8 cellular contexts compared by ENCODE assay signal in the genomic region with DNA sequence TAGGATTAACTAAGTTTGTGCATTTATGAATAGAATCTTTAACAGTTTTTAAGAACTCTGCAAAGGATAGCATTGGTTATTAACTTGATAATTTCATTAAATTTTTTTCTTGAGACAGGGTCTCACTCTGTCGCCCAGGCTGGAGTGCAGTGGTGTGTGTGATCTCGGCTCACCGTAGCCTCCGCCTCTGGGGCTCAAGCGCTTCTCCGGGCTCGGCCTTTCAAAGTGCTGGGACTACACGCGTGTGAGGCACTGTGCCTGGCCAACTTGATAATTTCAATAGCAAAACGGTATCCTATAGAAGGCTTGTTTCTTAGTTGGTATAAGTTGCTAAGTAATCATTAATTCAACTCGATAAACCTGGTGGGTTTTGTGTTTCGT. TPM values are rescaled to one million over a fixed set of nuclear protein-coding genes. Genes with fewer than 3 reads are reported as not detected.
DNase-seq lines count a peak whose midpoint lies in the region; ATAC-seq and TF ChIP-seq lines count a peak whose summit lies in the region.

No MANE protein-coding gene starts in this region.

- peak overlapping the region; percentile 58 for H3K4me3 ChIP-seq in upper lobe of right lung

- DNase-seq in activated T-cell treated with anti-CD3 and anti-CD28 coated beads, Interleukin-2, amount 50 U/mL, for 72 hours = no peak
- DNase-seq in activated T-cell treated with anti-CD3 and anti-CD28 coated beads, Interleukin-2, amount 50 U/mL, for 1 hour = no peak
- no peak for DNase-seq in activated naive CD8-positive, alpha-beta T cell treated with anti-CD3 and anti-CD28 coated beads for 36 hours
- DNase-seq in left colon (peak in 1 of 2 donors; percentile 26), upper lobe of right lung (no peak), GOT3 (lab: John Stamatoyannopoulos, UW) (no peak), SIG-M5 treated with dmso at 0.1 percent for 504 hours (lab: John Stamatoyannopoulos, UW; ENCODE audit: unreplicated experiment) (no peak)

- H3K4me3 Mint-ChIP-seq in activated T-cell treated with anti-CD3 and anti-CD28 coated beads, Interleukin-2, amount 50 U/mL, for 72 hours = peak overlapping the region; percentile 84 to 90
- H3K4me3 Mint-ChIP-seq in activated naive CD8-positive, alpha-beta T cell treated with anti-CD3 and anti-CD28 coated beads for 36 hours = peak overlapping the region; percentile 81

- H3K9me3 Mint-ChIP-seq in activated T-cell treated with anti-CD3 and anti-CD28 coated beads, Interleukin-2, amount 50 U/mL, for 72 hours = no peaks in the 10 kb centered on the region
- no peaks in the 10 kb centered on the region for H3K9me3 Mint-ChIP-seq in activated naive CD8-positive, alpha-beta T cell treated with anti-CD3 and anti-CD28 coated beads for 36 hours

- H3K27me3 Mint-ChIP-seq in activated T-cell treated with anti-CD3 and anti-CD28 coated beads, Interleukin-2, amount 50 U/mL, for 72 hours (ENCODE audit: low read depth) = peaks cover 19% of the 10 kb centered on the region
- H3K27me3 Mint-ChIP-seq in activated naive CD8-positive, alpha-beta T cell treated with anti-CD3 and anti-CD28 coated beads for 36 hours = peaks cover 12% of the 10 kb centered on the region

- TF ChIP-seq CTCF in upper lobe of right lung (IDR thresholded peaks at IDR 0.05) = no peak

- intact Hi-C loops in left colon (cut with DNase I, micrococcal nuclease) (no loop called here), upper lobe of right lung (cut with DNase I) (no loop called here)

- peaks cover 5% of the 10 kb centered on the region for H3K4me1 ChIP-seq in upper lobe of right lung

- peak; percentile 36 to 37 for ATAC-seq in activated T-cell treated with anti-CD3 and anti-CD28 coated beads, Interleukin-2, amount 50 U/mL, for 72 hours (replicated peaks in 1 of 2)
- peak; percentile 29 for ATAC-seq in HG03103 (IDR thresholded peaks at IDR 0.05; ENCODE audit: low read depth, unreplicated experiment)
- peak; percentile 20 for ATAC-seq in left colon
- ATAC-seq in upper lobe of right lung = peak; percentile 8

- no peaks in the 10 kb centered on the region for H3K27me3 ChIP-seq in upper lobe of right lung

- no peaks in the 10 kb centered on the region for H3K36me3 ChIP-seq in upper lobe of right lung

- no peak overlapping the region for H3K27ac Mint-ChIP-seq in activated T-cell treated with anti-CD3 and anti-CD28 coated beads, Interleukin-2, amount 50 U/mL, for 72 hours
- H3K27ac Mint-ChIP-seq in activated naive CD8-positive, alpha-beta T cell treated with anti-CD3 and anti-CD28 coated beads for 36 hours = peak overlapping the region; percentile 38

- H3K36me3 Mint-ChIP-seq in activated T-cell treated with anti-CD3 and anti-CD28 coated beads, Interleukin-2, amount 50 U/mL, for 72 hours (ENCODE audit: insufficient read depth in 2 of 2) = peaks cover 0 to 7% of the 10 kb centered on the region in 2 donors
- peaks cover 10% of the 10 kb centered on the region for H3K36me3 Mint-ChIP-seq in activated naive CD8-positive, alpha-beta T cell treated with anti-CD3 and anti-CD28 coated beads for 36 hours

- H3K27ac ChIP-seq in upper lobe of right lung = no peak overlapping the region

- peaks cover 18% of the 10 kb centered on the region for H3K4me1 Mint-ChIP-seq in activated T-cell treated with anti-CD3 and anti-CD28 coated beads, Interleukin-2, amount 50 U/mL, for 72 hours (ENCODE audit: low read depth)
- H3K4me1 Mint-ChIP-seq in activated naive CD8-positive, alpha-beta T cell treated with anti-CD3 and anti-CD28 coated beads for 36 hours = peaks cover 10% of the 10 kb centered on the region

- no peaks in the 10 kb centered on the region for H3K9me3 ChIP-seq in upper lobe of right lung

RNA-seq across cellular contexts. Expression of a gene that starts 38.0 kb away (rescaled TPM):
- total RNA-seq in activated T-cell treated with anti-CD3 and anti-CD28 coated beads, Interleukin-2, amount 50 U/mL, for 72 hours = 10 to 100 TPM; 25.1 to 33.4 TPM
- total RNA-seq in activated naive CD8-positive, alpha-beta T cell treated with anti-CD3 and anti-CD28 coated beads for 36 hours = 10 to 100 TPM; 34.7 to 34.8 TPM
- total RNA-seq in left colon (10 to 100 TPM; 17.6 to 20.6 TPM), upper lobe of right lung (14.2 TPM)
